ENCODE assay signal across 1 cellular context in the genomic region with DNA sequence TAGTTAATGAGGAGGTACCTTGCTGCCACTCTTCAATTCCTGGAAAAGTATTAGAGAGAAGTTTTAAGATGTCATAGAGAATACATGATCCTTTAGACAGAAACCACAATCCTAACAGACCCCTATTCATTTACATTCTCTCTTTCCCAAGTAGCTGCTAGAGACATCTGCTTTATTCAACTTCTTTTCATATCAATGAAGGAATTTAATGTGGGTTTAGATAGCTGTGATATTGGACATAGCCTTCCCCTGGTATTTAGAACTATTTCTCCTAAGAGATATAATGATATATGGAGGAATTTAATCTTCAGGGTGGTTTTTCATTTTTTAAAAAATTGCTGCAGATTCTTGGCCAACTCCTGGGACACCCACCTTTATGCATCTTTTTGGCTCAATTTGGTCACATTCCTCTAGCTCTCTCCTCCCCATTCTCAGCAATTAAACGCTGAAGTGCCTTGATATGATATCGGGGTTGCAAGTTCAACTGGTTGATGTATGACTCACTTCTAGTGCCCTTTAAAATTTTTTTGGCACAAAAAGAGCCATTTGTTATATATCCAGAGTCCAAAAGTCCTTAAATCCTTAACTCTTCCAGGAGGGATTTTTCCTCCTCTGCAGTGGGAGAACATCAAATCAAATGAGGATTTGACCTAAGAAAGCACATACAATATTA.
TF ChIP-seq lines count a peak whose summit lies in the region.

No MANE protein-coding gene starts in this region.

TF ChIP-seq in endothelial cell of umbilical vein, 7 proteins besides CTCF, POLR2A, EP300 and RAD21:
- no peak for TF ChIP-seq JUN (IDR thresholded peaks at IDR 0.05; ENCODE audit: borderline replicate concordance, insufficient read depth, insufficient read length, low read depth)
- TF ChIP-seq POLR2AphosphoS5 (IDR thresholded peaks at IDR 0.05; ENCODE audit: insufficient read depth, low read depth, low read length): no peak
- no peak for TF ChIP-seq MYC (IDR thresholded peaks at IDR 0.05; ENCODE audit: low read depth, low read length)
- no peak for TF ChIP-seq FOS (IDR thresholded peaks at IDR 0.05; ENCODE audit: borderline replicate concordance, insufficient read depth, low read length)
- TF ChIP-seq, protein P1, sequence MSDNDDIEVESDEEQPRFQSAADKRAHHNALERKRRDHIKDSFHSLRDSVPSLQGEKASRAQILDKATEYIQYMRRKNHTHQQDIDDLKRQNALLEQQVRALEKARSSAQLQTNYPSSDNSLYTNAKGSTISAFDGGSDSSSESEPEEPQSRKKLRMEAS (IDR thresholded peaks at IDR 0.05; ENCODE audit: insufficient read depth, insufficient read length): no peak
- TF ChIP-seq GATA2 (IDR thresholded peaks at IDR 0.05; ENCODE audit: insufficient read depth, insufficient read length, low read depth, low read length): no peak
- TF ChIP-seq EZH2 (IDR thresholded peaks at IDR 0.05; ENCODE audit: borderline replicate concordance, low read depth, low read length, severe bottlenecking): no peak
